8 cellular contexts compared by ENCODE assay signal in the genomic region with DNA sequence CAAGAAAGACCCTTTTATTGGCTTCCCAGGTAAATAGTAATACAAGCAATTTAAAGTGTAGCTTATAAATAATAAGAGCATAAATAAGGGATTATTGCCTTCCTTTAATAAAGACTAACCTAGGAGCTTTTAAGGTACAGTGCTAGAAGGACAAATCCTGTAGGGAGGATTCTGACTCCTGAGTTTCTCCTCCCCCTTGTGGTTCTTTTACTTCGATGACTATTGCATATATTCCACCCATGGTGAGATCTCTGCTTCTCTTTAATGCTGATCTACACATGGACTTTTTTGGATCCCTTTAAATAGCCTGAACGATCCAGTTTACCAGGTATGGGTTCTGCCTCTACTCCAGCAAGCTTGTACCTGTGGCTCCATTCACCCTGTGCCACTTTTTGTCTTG. TPM values are rescaled to one million over a fixed set of nuclear protein-coding genes. Genes with fewer than 3 reads are reported as not detected.
DNase-seq lines count a peak whose midpoint lies in the region; ATAC-seq lines count a peak whose summit lies in the region.

No MANE protein-coding gene starts in this region.

- no peak for DNase-seq in activated naive CD4-positive, alpha-beta T cell treated with anti-CD3 and anti-CD28 coated beads, Interleukin-2, amount 50 U/mL, for 16 hours
- DNase-seq in NCI-H69 (lab: John Stamatoyannopoulos, UW) = peak; percentile 63
- DNase-seq in dermis blood vessel endothelial cell = peak; percentile 58
- no peak for DNase-seq in activated effector memory CD4-positive, alpha-beta T cell treated with anti-CD3 and anti-CD28 coated beads, Interleukin-2, amount 50 U/mL, for 16 hours

- H3K9me3 ChIP-seq in thymus (ENCODE audit: control insufficient read depth) = no peaks in the 10 kb centered on the region

- ATAC-seq in HG03457 (IDR thresholded peaks at IDR 0.05; ENCODE audit: unreplicated experiment) = no peak
- ATAC-seq in HG03039 (IDR thresholded peaks at IDR 0.05; ENCODE audit: unreplicated experiment) = no peak

- peaks cover 70% of the 10 kb centered on the region for H3K4me1 Mint-ChIP-seq in activated naive CD4-positive, alpha-beta T cell treated with anti-CD3 and anti-CD28 coated beads, Interleukin-2, amount 50 U/mL, for 24 hours

- 20% methylated on average over 2 of the region's 2 CpGs for WGBS in thymus

- H3K36me3 ChIP-seq in thymus (ENCODE audit: control insufficient read depth, insufficient read depth) = no peaks in the 10 kb centered on the region

- H3K4me1 ChIP-seq in thymus (ENCODE audit: control insufficient read depth, insufficient read depth, low read length) = peaks cover 44% of the 10 kb centered on the region

- H3K27ac ChIP-seq in thymus (ENCODE audit: low read depth) = no peak overlapping the region

- no peaks in the 10 kb centered on the region for H3K9me3 Mint-ChIP-seq in activated naive CD4-positive, alpha-beta T cell treated with anti-CD3 and anti-CD28 coated beads, Interleukin-2, amount 50 U/mL, for 24 hours

- H3K4me3 ChIP-seq in thymus (ENCODE audit: low read length) = peak overlapping the region; percentile 64

- peak overlapping the region; percentile 91 for H3K4me3 Mint-ChIP-seq in activated naive CD4-positive, alpha-beta T cell treated with anti-CD3 and anti-CD28 coated beads, Interleukin-2, amount 50 U/mL, for 24 hours

- H3K27me3 Mint-ChIP-seq in activated naive CD4-positive, alpha-beta T cell treated with anti-CD3 and anti-CD28 coated beads, Interleukin-2, amount 50 U/mL, for 24 hours = no peaks in the 10 kb centered on the region

- H3K27me3 ChIP-seq in thymus (ENCODE audit: control insufficient read depth, insufficient read depth) = no peaks in the 10 kb centered on the region

- H3K36me3 Mint-ChIP-seq in activated naive CD4-positive, alpha-beta T cell treated with anti-CD3 and anti-CD28 coated beads, Interleukin-2, amount 50 U/mL, for 24 hours = no peaks in the 10 kb centered on the region

- no peak overlapping the region for H3K27ac Mint-ChIP-seq in activated naive CD4-positive, alpha-beta T cell treated with anti-CD3 and anti-CD28 coated beads, Interleukin-2, amount 50 U/mL, for 24 hours

RNA-seq across cellular contexts. Expression of gene GALNT7, which starts 2.5 kb away (rescaled TPM):
- 29.3 and 53.8 TPM in 2 replicates for total RNA-seq in dermis blood vessel endothelial cell
- polyA plus RNA-seq in thymus = 40.5 TPM

Comparison
In these comparisons a context has a peak if more than half of its experiments do, and no peak if none do; other contexts are left out.
1. DNase-seq: peak in NCI-H69 (single experiment) and dermis blood vessel endothelial cell (single experiment); none in activated naive CD4-positive, alpha-beta T cell treated with anti-CD3 and anti-CD28 coated beads, Interleukin-2, amount 50 U/mL, for 16 hours (single experiment) and activated effector memory CD4-positive, alpha-beta T cell treated with anti-CD3 and anti-CD28 coated beads, Interleukin-2, amount 50 U/mL, for 16 hours (single experiment).